Comparison of ENCODE assay signal across 8 cellular contexts in genomic region chr7:148941598-148942280, GRCh38. TPM values are rescaled to one million over a fixed set of nuclear protein-coding genes. Genes with fewer than 3 reads are reported as not detected.
DNase-seq lines count a peak whose midpoint lies in the region; ATAC-seq and TF ChIP-seq lines count a peak whose summit lies in the region.

No MANE protein-coding gene starts in this region.

- H3K27me3 ChIP-seq in DND-41 (ENCODE audit: insufficient read depth, low read length, poor library complexity) (no peaks in the 10 kb centered on the region), iPS DF 6.9 (ENCODE audit: control insufficient read depth, insufficient read depth, low read length) (no peaks in the 10 kb centered on the region)

- H3K27ac Mint-ChIP-seq in HFFc6 = peak overlapping the region; percentile 97

- peaks cover 10% of the 10 kb centered on the region; the same call in 1 of the 2 replicates for H3K79me2 ChIP-seq in DND-41 (ENCODE audit: insufficient read depth, low read length)

- H3K4me3 ChIP-seq in DND-41 (ENCODE audit: low read depth in 1 of 2, low read length in 2 of 2) (peak overlapping the region; percentile 71 to 81; a peak in 3 of 4 replicates), iPS DF 6.9 (ENCODE audit: low read length) (peak overlapping the region; percentile 43; the same call in 1 of the 2 replicates), skeletal muscle cell (ENCODE audit: low read depth, low read length) (peak overlapping the region; percentile 92)

- no peaks in the 10 kb centered on the region for H4K20me1 ChIP-seq in DND-41 (ENCODE audit: insufficient read depth, low read length)

- no peaks in the 10 kb centered on the region for H3K36me3 ChIP-seq in DND-41 (ENCODE audit: insufficient read depth, low read length)
- H3K36me3 ChIP-seq in iPS DF 6.9 (ENCODE audit: control insufficient read depth, insufficient read depth, low read length) = no peaks in the 10 kb centered on the region

- DNase-seq in DND-41 (peak; percentile 89), HFFc6 (peak; percentile 51), NCI-H1417 treated with DMSO at 0.1 percent for 48 hours (lab: John Stamatoyannopoulos, UW) (peak; percentile 73), T follicular helper cell (ENCODE audit: low read depth) (peak; percentile 66), amniotic epithelial cell (ENCODE audit: low read depth) (peak; percentile 27), iPS DF 6.9 (ENCODE audit: low read depth, low spot score) (no peak), skeletal muscle cell (ENCODE audit: low read depth) (no peak), superior temporal gyrus (ENCODE audit: extremely low spot score) (no peak)

- H3K9me3 ChIP-seq in DND-41 (ENCODE audit: insufficient read depth, low read length, severe bottlenecking) (no peaks in the 10 kb centered on the region), iPS DF 6.9 (ENCODE audit: control insufficient read depth, insufficient read depth, low read length) (no peaks in the 10 kb centered on the region)

- H3K27me3 Mint-ChIP-seq in HFFc6 (ENCODE audit: insufficient read depth) = no peaks in the 10 kb centered on the region

- peak overlapping the region; percentile 94 for H3K4me3 Mint-ChIP-seq in HFFc6

- no peaks in the 10 kb centered on the region for H3K9me3 Mint-ChIP-seq in HFFc6

- TF ChIP-seq CTCF in DND-41 (IDR thresholded peaks at IDR 0.05; ENCODE audit: borderline replicate concordance, extremely low read depth, low read length, poor library complexity, severe bottlenecking) (peak; percentile 75), HFFc6 (IDR thresholded peaks at IDR 0.05) (peak; percentile 67)

- peak overlapping the region; percentile 87 for H3K27ac ChIP-seq in DND-41 (ENCODE audit: low read length)
- no peak overlapping the region for H3K27ac ChIP-seq in iPS DF 6.9 (ENCODE audit: low read length)

- peak overlapping the region; percentile 90 for H2AFZ ChIP-seq in DND-41 (ENCODE audit: low read depth, low read length)

- peak overlapping the region; percentile 84 for H3K9ac ChIP-seq in DND-41 (ENCODE audit: low read depth, low read length)

- H3K36me3 Mint-ChIP-seq in HFFc6 (ENCODE audit: low read depth) = no peaks in the 10 kb centered on the region

- H3K4me1 ChIP-seq in DND-41 (ENCODE audit: insufficient read depth, low read length) (peaks cover 26% of the 10 kb centered on the region), iPS DF 6.9 (ENCODE audit: control insufficient read depth, insufficient read depth, low read length) (no peaks in the 10 kb centered on the region)

- no CpG with 5 or more reads among the region's 17 CpGs for WGBS in iPS DF 6.9 (ENCODE audit: insufficient coverage, insufficient read length)

- peak; percentile 86 for ATAC-seq in DND-41 (ENCODE audit: insufficient read depth, low read depth)

- H3K4me2 ChIP-seq in DND-41 (ENCODE audit: insufficient read depth, low read length) = peak overlapping the region; percentile 74

- H3K4me1 Mint-ChIP-seq in HFFc6 (ENCODE audit: low read depth) = peaks cover 17% of the 10 kb centered on the region

RNA-seq across cellular contexts. Expression of gene EZH2, which starts 57.6 kb away (rescaled TPM):
- total RNA-seq in HFFc6 (2021; fragmentation: NEBNext Ultra II Directional; extraction: Animal tissue kit (Norgen Biotek cat#: 25700)) = 10 to 100 TPM in 5 of 6 experiments, 1 to 10 TPM in 1; 8.9 to 21.5 (median 19.3) TPM

Comparison
In these comparisons a context has a peak if more than half of its experiments do, and no peak if none do; other contexts are left out.
1. DNase-seq: peak in DND-41 (single experiment), HFFc6 (single experiment), NCI-H1417 treated with DMSO at 0.1 percent for 48 hours (single experiment), T follicular helper cell (single experiment) and amniotic epithelial cell (single experiment); none in iPS DF 6.9 (single experiment), skeletal muscle cell (single experiment) and superior temporal gyrus (single experiment).
2. Peak in every context shown above with its lines, with median percentiles within 50 percentile points of each other: H3K4me3 ChIP-seq.